20 cellular contexts compared by ENCODE assay signal in the genomic region with DNA sequence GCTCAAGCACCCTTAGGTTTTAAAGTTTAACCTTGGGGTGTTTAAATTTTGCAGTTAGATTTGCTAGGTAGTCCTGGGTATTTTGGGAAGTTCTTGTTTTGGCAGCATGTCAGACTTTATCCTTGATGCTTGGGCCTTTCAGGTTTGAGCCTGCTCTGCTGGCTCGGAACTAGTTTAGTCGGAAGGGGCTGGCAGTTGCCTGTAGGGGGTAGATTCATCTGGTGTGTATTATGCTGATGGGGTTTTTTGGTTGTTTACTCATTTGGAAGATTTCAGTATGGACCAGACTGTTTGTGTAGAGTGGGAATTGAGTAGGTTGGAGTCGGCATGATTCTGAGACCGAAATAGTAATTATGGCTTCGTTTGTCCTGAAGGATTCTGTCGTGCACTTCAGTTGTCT. TPM values are rescaled to one million over a fixed set of nuclear protein-coding genes. Genes with fewer than 3 reads are reported as not detected.
DNase-seq lines count a peak whose midpoint lies in the region; ATAC-seq, FAIRE-seq and TF ChIP-seq lines count a peak whose summit lies in the region.
"Had no signal": no experiment of that assay in that cellular context is flagged by ENCODE, and none has a peak within 500 bp of the region (broad histone marks: within the 10 kb centered on the region; RNA-seq: fewer than 3 reads in every experiment).

No MANE protein-coding gene starts in this region.

- H3K36me3 ChIP-seq in endothelial cell of umbilical vein (ENCODE audit: control insufficient read depth in 2 of 2, extremely low read depth in 1 of 2, insufficient read depth in 2 of 2, low read length in 2 of 2): peaks cover 8 to 23% of the 10 kb centered on the region in 2 experiments
- H3K36me3 ChIP-seq: uterus had no signal

- peak overlapping the region; percentile 47 for H3K4me3 Mint-ChIP-seq in T-helper 17 cell
- H3K4me3 Mint-ChIP-seq in type B pancreatic cell: no peak overlapping the region
- H3K4me3 Mint-ChIP-seq: T-helper 1 cell treated with Interleukin-12 subunit alpha and Interleukin-12 subunit beta and Interleukin-4 antibody, amounts not matched to agents 30 μg/mL and 1 μg/mL, for 36 hours had no signal

- no peaks in the 10 kb centered on the region for H3K9me1 ChIP-seq in endothelial cell of umbilical vein (replicated peaks; ENCODE audit: control insufficient read depth, extremely low read depth, insufficient read depth, low read length)

- intact Hi-C loops in Right ventricle myocardium superior (cut with DNase I): no loop called here
- intact Hi-C loops in Right ventricle myocardium inferior (cut with DNase I): no loop called here
- intact Hi-C loops in endothelial cell of umbilical vein (cut with micrococcal nuclease): no loop called here

- H3K27me3 Mint-ChIP-seq in T-helper 17 cell: no peaks in the 10 kb centered on the region
- H3K27me3 Mint-ChIP-seq in type B pancreatic cell: no peaks in the 10 kb centered on the region
- H3K27me3 Mint-ChIP-seq: IgD-negative memory B cell had no signal

- peaks cover 97% of the 10 kb centered on the region for H3K79me2 ChIP-seq in endothelial cell of umbilical vein (ENCODE audit: control insufficient read depth, insufficient read depth, low read length)

- TF ChIP-seq CTCF in endothelial cell of umbilical vein (IDR thresholded peaks at IDR 0.05; ENCODE audit: extremely low read depth in 1 of 2, insufficient read depth in 1 of 2, low read depth in 1 of 2, low read length in 2 of 2): no peak
- TF ChIP-seq CTCF in type B pancreatic cell (conservative IDR thresholded peaks at IDR 0.05): no peak

- CTCF ChIA-PET in endothelial cell of umbilical vein (lab: Charles Lee): interaction anchor here (1.0 to 1.6 kb wide), 3 partner anchors 25 to 88 kb away, joined by 3 to 4 read pairs (median 3); no protein-coding TSS in a partner anchor

- no peak overlapping the region for H3K4me2 ChIP-seq in endothelial cell of umbilical vein (ENCODE audit: insufficient read depth, low read length)
- H3K4me2 ChIP-seq: hepatocyte had no signal

- H3K36me3 Mint-ChIP-seq in T-helper 17 cell (ENCODE audit: low read depth) (no peaks in the 10 kb centered on the region), type B pancreatic cell (peaks cover 18% of the 10 kb centered on the region)

- H3K4me1 Mint-ChIP-seq in T-helper 17 cell (peaks cover 26% of the 10 kb centered on the region), type B pancreatic cell (ENCODE audit: unreplicated experiment) (peaks cover 15% of the 10 kb centered on the region)

- no peaks in the 10 kb centered on the region for H3K4me1 ChIP-seq in endothelial cell of umbilical vein (ENCODE audit: control insufficient read depth, extremely low read depth, insufficient read depth, low read length)

- DNase-seq in Right ventricle myocardium superior (peak; percentile 13), Right ventricle myocardium inferior (ENCODE audit: missing footprints) (no peak), T-helper 17 cell (no peak), endothelial cell of umbilical vein (ENCODE audit: low read depth, low spot score) (no peak), type B pancreatic cell (ENCODE audit: extremely low spot score, unreplicated experiment) (no peak), RKO (ENCODE audit: low spot score) (no peak)
- DNase-seq in stimulated activated CD8-positive, alpha-beta memory T cell treated with anti-CD3 and anti-CD28 coated beads, Interleukin-4, amount 100 ng/mL, for 48 hours: no peak
- DNase-seq in stimulated activated naive CD4-positive, alpha-beta T cell treated with Interleukin-2 at 50 U/mL for 16 hours (lab: John Stamatoyannopoulos, UW): no peak
- DNase-seq: activated naive CD4-positive, alpha-beta T cell treated with anti-CD3 and anti-CD28 coated beads, Interleukin-2, amount 50 U/mL, for 16 hours; NCI-H2029 treated with DMSO at 0.1 percent for 48 hours; NCI-H510A; SIG-M5; uterus; WERI-Rb-1 had no signal

- ATAC-seq in Right ventricle myocardium superior (ENCODE audit: poor library complexity) (no peak), Right ventricle myocardium inferior (no peak), T-helper 17 cell (no peak)

- POLR2A ChIA-PET in endothelial cell of umbilical vein (lab: Charles Lee): no interaction called here

- no peak overlapping the region for H3K27ac ChIP-seq in endothelial cell of umbilical vein (ENCODE audit: insufficient read depth, low read depth, low read length)
- H3K27ac ChIP-seq: breast epithelium, hepatocyte, neutrophil, uterus, WERI-Rb-1 had no signal

- dilution Hi-C loops in endothelial cell of umbilical vein (cut with MboI; ENCODE audit: extremely low pct_ligation_motif_present, low sequenced_read_pairs): no loop called here

- no TSS peak for BruUV-seq in endothelial cell of umbilical vein (replicated peaks; lab: Mats Ljungman, UMichigan)

- H3K9me3 ChIP-seq in T-helper 17 cell (ENCODE audit: control insufficient read depth, low read length, poor library complexity, severe bottlenecking): no peaks in the 10 kb centered on the region
- no peaks in the 10 kb centered on the region for H3K9me3 ChIP-seq in endothelial cell of umbilical vein (replicated peaks; ENCODE audit: control insufficient read depth, insufficient read depth, low read length)
- H3K9me3 ChIP-seq: breast epithelium, neutrophil, right atrium auricular region, uterus had no signal

- TF ChIP-seq POLR2A in endothelial cell of umbilical vein (IDR thresholded peaks at IDR 0.05; ENCODE audit: low read depth, low read length): no peak

- no peak overlapping the region for H3K4me3 ChIP-seq in endothelial cell of umbilical vein (replicated peaks in 1 of 3; ENCODE audit: insufficient read depth in 1 of 3, low read depth in 1 of 3, low read length in 3 of 3)
- H3K4me3 ChIP-seq: breast epithelium, hepatocyte, right atrium auricular region, uterus had no signal

- no peak overlapping the region for H2AFZ ChIP-seq in endothelial cell of umbilical vein (ENCODE audit: low read depth, low read length)
- H2AFZ ChIP-seq: hepatocyte had no signal

- H3K27me3 ChIP-seq in endothelial cell of umbilical vein (ENCODE audit: control insufficient read depth in 2 of 2, insufficient read depth in 2 of 2, low read length in 2 of 2): no peaks in the 10 kb centered on the region
- H3K27me3 ChIP-seq: breast epithelium, hepatocyte, neutrophil, right atrium auricular region, uterus had no signal

- peak; percentile 26 for FAIRE-seq in endothelial cell of umbilical vein (lab: Jason Lieb, UNC)

- H3K9me3 Mint-ChIP-seq in type B pancreatic cell: no peaks in the 10 kb centered on the region
- H3K9me3 Mint-ChIP-seq: IgD-negative memory B cell; T-helper 1 cell treated with Interleukin-12 subunit alpha and Interleukin-12 subunit beta and Interleukin-4 antibody, amounts not matched to agents 30 μg/mL and 1 μg/mL, for 36 hours had no signal

- H4K20me1 ChIP-seq in endothelial cell of umbilical vein (replicated peaks; ENCODE audit: control insufficient read depth, extremely low read depth, insufficient read depth, low read length): peaks cover 16% of the 10 kb centered on the region

- H3K27ac Mint-ChIP-seq in T-helper 17 cell (peak overlapping the region; percentile 76), type B pancreatic cell (peak overlapping the region; percentile 80)

- H3K9ac ChIP-seq in endothelial cell of umbilical vein (replicated peaks; ENCODE audit: extremely low read depth, insufficient read depth, low read length): no peak overlapping the region

RNA-seq across cellular contexts. Expression of a gene that starts 15.1 kb away (rescaled TPM):
- total RNA-seq in Right ventricle myocardium superior (91.7 TPM), Right ventricle myocardium inferior (101 TPM), T-helper 17 cell (100 to 1,000 TPM; 428 to 456 TPM), endothelial cell of umbilical vein (425 and 459 TPM in 2 replicates), type B pancreatic cell (ENCODE audit: low replicate concordance) (297 and 524 TPM in 2 replicates)
- polyA plus RNA-seq in endothelial cell of umbilical vein: 186 and 187 TPM in 2 replicates
- polyA plus RNA-seq in endothelial cell of umbilical vein (2011; cell fraction: cytosol; rRNA removed): 184 and 201 TPM in 2 replicates
- 1,067 and 1,150 TPM in 2 replicates for polyA plus RNA-seq in endothelial cell of umbilical vein (2011; cell fraction: nucleus; rRNA removed)
- 204 and 280 TPM in 2 replicates for polyA plus RNA-seq in endothelial cell of umbilical vein (2012)
- 170 and 173 TPM in 2 replicates for polyA minus RNA-seq in endothelial cell of umbilical vein
- 90.8 TPM for polyA minus RNA-seq in endothelial cell of umbilical vein (2011; cell fraction: cytosol; rRNA and poly(A)+ RNA removed)
- polyA minus RNA-seq in endothelial cell of umbilical vein (2011; cell fraction: nucleus; rRNA and poly(A)+ RNA removed): 213 and 219 TPM in 2 replicates

RNA-seq across cellular contexts. Expression of a gene that starts 32.0 kb away (rescaled TPM):
- 24.8 TPM for total RNA-seq in Right ventricle myocardium superior
- total RNA-seq in Right ventricle myocardium inferior: 28.0 TPM
- total RNA-seq in T-helper 17 cell: 10 to 100 TPM; 49.4 to 56.9 TPM
- total RNA-seq in endothelial cell of umbilical vein: 38.2 and 41.7 TPM in 2 replicates
- 61.0 and 64.9 TPM in 2 replicates for polyA plus RNA-seq in endothelial cell of umbilical vein
- polyA plus RNA-seq in endothelial cell of umbilical vein (2011; cell fraction: cytosol; rRNA removed): 36.7 and 47.9 TPM in 2 replicates
- polyA plus RNA-seq in endothelial cell of umbilical vein (2011; cell fraction: nucleus; rRNA removed): 149 and 158 TPM in 2 replicates
- polyA plus RNA-seq in endothelial cell of umbilical vein (2012): 39.2 and 46.7 TPM in 2 replicates
- polyA minus RNA-seq in endothelial cell of umbilical vein: 13.0 and 17.8 TPM in 2 replicates
- polyA minus RNA-seq in endothelial cell of umbilical vein (2011; cell fraction: cytosol; rRNA and poly(A)+ RNA removed): 16.8 TPM
- polyA minus RNA-seq in endothelial cell of umbilical vein (2011; cell fraction: nucleus; rRNA and poly(A)+ RNA removed): 16.3 and 22.8 TPM in 2 replicates
- total RNA-seq in type B pancreatic cell (ENCODE audit: low replicate concordance): 39.2 and 67.7 TPM in 2 replicates

RNA-seq across cellular contexts. Expression of a gene that starts 43.9 kb away (rescaled TPM):
- 62.3 TPM for total RNA-seq in Right ventricle myocardium superior
- total RNA-seq in Right ventricle myocardium inferior: 71.4 TPM
- total RNA-seq in T-helper 17 cell: 100 to 1,000 TPM; 186 to 200 TPM
- 130 and 136 TPM in 2 replicates for total RNA-seq in endothelial cell of umbilical vein
- polyA plus RNA-seq in endothelial cell of umbilical vein: 94.2 and 97.7 TPM in 2 replicates
- 73.7 and 79.5 TPM in 2 replicates for polyA plus RNA-seq in endothelial cell of umbilical vein (2011; cell fraction: cytosol; rRNA removed)
- 131 and 148 TPM in 2 replicates for polyA plus RNA-seq in endothelial cell of umbilical vein (2011; cell fraction: nucleus; rRNA removed)
- 104 and 142 TPM in 2 replicates for polyA plus RNA-seq in endothelial cell of umbilical vein (2012)
- polyA minus RNA-seq in endothelial cell of umbilical vein: 137 and 159 TPM in 2 replicates
- polyA minus RNA-seq in endothelial cell of umbilical vein (2011; cell fraction: cytosol; rRNA and poly(A)+ RNA removed): 66.6 TPM
- polyA minus RNA-seq in endothelial cell of umbilical vein (2011; cell fraction: nucleus; rRNA and poly(A)+ RNA removed): 37.4 and 48.8 TPM in 2 replicates
- total RNA-seq in type B pancreatic cell (ENCODE audit: low replicate concordance): 148 and 227 TPM in 2 replicates

RNA-seq across cellular contexts. Expression of a gene that starts 48.6 kb away (rescaled TPM):
- total RNA-seq in Right ventricle myocardium superior (180 TPM), Right ventricle myocardium inferior (177 TPM), T-helper 17 cell (100 to 1,000 TPM; 267 to 273 TPM), endothelial cell of umbilical vein (164 and 175 TPM in 2 replicates), type B pancreatic cell (ENCODE audit: low replicate concordance) (119 and 123 TPM in 2 replicates)
- polyA plus RNA-seq in endothelial cell of umbilical vein: 81.8 and 89.9 TPM in 2 replicates
- polyA plus RNA-seq in endothelial cell of umbilical vein (2011; cell fraction: cytosol; rRNA removed): 59.6 and 61.8 TPM in 2 replicates
- polyA plus RNA-seq in endothelial cell of umbilical vein (2011; cell fraction: nucleus; rRNA removed): 239 and 272 TPM in 2 replicates
- 107 and 132 TPM in 2 replicates for polyA plus RNA-seq in endothelial cell of umbilical vein (2012)
- 201 and 205 TPM in 2 replicates for polyA minus RNA-seq in endothelial cell of umbilical vein
- 86.9 TPM for polyA minus RNA-seq in endothelial cell of umbilical vein (2011; cell fraction: cytosol; rRNA and poly(A)+ RNA removed)
- 220 and 223 TPM in 2 replicates for polyA minus RNA-seq in endothelial cell of umbilical vein (2011; cell fraction: nucleus; rRNA and poly(A)+ RNA removed)
